ENCODE assay signal across 9 cellular contexts in the genomic region with DNA sequence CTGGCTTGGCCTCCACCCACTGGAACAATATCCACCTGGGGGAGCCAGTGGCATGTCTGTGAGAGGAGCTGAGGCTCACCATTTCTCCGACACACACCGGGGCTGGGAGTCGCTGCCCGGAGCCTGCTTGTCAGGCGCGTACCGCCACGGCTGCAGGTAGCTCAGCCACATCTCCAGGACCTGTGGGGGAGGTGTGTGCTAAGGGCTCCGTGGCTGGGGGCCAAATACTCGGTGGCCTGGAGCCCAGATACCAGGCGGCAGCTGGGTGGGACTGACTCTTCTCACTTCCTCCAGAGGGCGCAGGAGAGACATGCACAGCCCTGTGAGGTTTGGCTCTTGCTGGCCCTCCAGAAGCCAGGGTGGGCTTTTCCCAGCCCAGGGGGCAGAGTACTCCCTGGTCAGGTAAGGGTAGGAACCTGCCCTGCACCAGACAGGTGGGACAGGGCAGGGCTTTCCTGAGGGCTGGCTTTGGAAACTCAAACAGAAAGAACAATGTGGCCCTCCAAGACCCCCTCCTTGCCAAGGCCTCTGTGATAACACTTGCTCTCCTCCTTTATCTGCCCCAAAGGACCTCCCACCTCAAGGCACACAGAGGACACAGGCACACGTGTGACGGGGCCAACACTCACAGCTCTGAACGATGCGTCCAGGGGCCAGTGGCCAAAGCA. TPM values are rescaled to one million over a fixed set of nuclear protein-coding genes. Genes with fewer than 3 reads are reported as not detected.
A peak's percentile ranks its signal among the peaks of the same experiment; 100 is the strongest.
DNase-seq lines count a peak whose midpoint lies in the region; ATAC-seq and TF ChIP-seq lines count a peak whose summit lies in the region.
"Not testable (repeated sequence)": the region's sequence is repeated elsewhere in the genome, so short reads cannot be mapped to it uniquely, and the experiment has no call there.
"Had no signal": no experiment of that assay in that cellular context is flagged by ENCODE, and none has a peak within 500 bp of the region (broad histone marks: within the 10 kb centered on the region; RNA-seq: fewer than 3 reads in every experiment).

No MANE protein-coding gene starts in this region.

- H3K9me3 Mint-ChIP-seq in glutamatergic neuron (ENCODE audit: unreplicated experiment): not testable (repeated sequence)

- WGBS in body of pancreas, 2 donors: 0 to 15% methylated on average over 3 to 16 of the region's 16 CpGs

- peaks cover 12% of the 10 kb centered on the region for H3K4me1 ChIP-seq in body of pancreas

- not testable (repeated sequence) for H3K27ac Mint-ChIP-seq in glutamatergic neuron (ENCODE audit: unreplicated experiment)

- TF ChIP-seq POLR2A in body of pancreas (IDR thresholded peaks at IDR 0.05): not testable (repeated sequence)

- peak; percentile 65 for DNase-seq in DMS153 (lab: John Stamatoyannopoulos, UW)
- peak in 1 of 2 experiments; percentile 24 for DNase-seq in HL-60 (ENCODE audit: low read depth in 1 of 2, low spot score in 1 of 2)
- peak; percentile 82 for DNase-seq in NCI-H2107 (lab: John Stamatoyannopoulos, UW)
- DNase-seq in SIG-M5 treated with dmso at 0.1 percent for 504 hours (lab: John Stamatoyannopoulos, UW; ENCODE audit: unreplicated experiment): peak; percentile 23
- DNase-seq in body of pancreas: peak; percentile 84 to 92 (median 90)
- DNase-seq in glutamatergic neuron: peak; percentile 44
- peak; percentile 26 for DNase-seq in midbrain (lab: John Stamatoyannopoulos, UW)
- DNase-seq in superior temporal gyrus (ENCODE audit: extremely low spot score): peak; percentile 42

- intact Hi-C loops in body of pancreas (cut with DNase I): not testable (repeated sequence)

- not testable (repeated sequence) for H3K27me3 ChIP-seq in HL-60 (ENCODE audit: insufficient read depth, poor library complexity, severe bottlenecking); body of pancreas

- H3K36me3 Mint-ChIP-seq in glutamatergic neuron (ENCODE audit: unreplicated experiment): not testable (repeated sequence)

- ATAC-seq in body of pancreas: peak; percentile 93

- not testable (repeated sequence) for H3K4me3 ChIP-seq in HL-60 (replicated peaks; ENCODE audit: insufficient read depth, low read length); body of pancreas

- H3K27ac ChIP-seq in HL-60 (replicated peaks); body of pancreas: not testable (repeated sequence)

- H3K9me3 ChIP-seq in body of pancreas: not testable (repeated sequence)

- not testable (repeated sequence) for H3K27me3 Mint-ChIP-seq in glutamatergic neuron (ENCODE audit: unreplicated experiment)

- H3K4me1 Mint-ChIP-seq in glutamatergic neuron (ENCODE audit: low read depth, unreplicated experiment): not testable (repeated sequence)

- TF ChIP-seq CTCF in HL-60 (IDR thresholded peaks at IDR 0.05; ENCODE audit: insufficient read depth, low read length): peak; percentile 18
- TF ChIP-seq CTCF in body of pancreas (IDR thresholded peaks at IDR 0.05): peak; percentile 61 to 79 (median 71)
- peak; percentile 38 for TF ChIP-seq CTCF in glutamatergic neuron (IDR thresholded peaks at IDR 0.05; ENCODE audit: partially characterized antibody, unreplicated experiment)

- not testable (repeated sequence) for H3K36me3 ChIP-seq in body of pancreas (replicated peaks in 1 of 2; ENCODE audit: insufficient read depth in 1 of 2, low read depth in 2 of 2)

- not testable (repeated sequence) for H3K4me3 Mint-ChIP-seq in glutamatergic neuron (ENCODE audit: unreplicated experiment)

RNA-seq across cellular contexts. Expression of gene CCDC74B, which starts 11.2 kb away (rescaled TPM):
- 1 to 10 TPM in 1 of 2 donors, under 1 TPM in 1; 0.99 to 1.0 TPM for total RNA-seq in body of pancreas
- 0.29 TPM for total RNA-seq in glutamatergic neuron (ENCODE audit: unreplicated experiment)

RNA-seq across cellular contexts. Expression of gene SMPD4, which starts 25.3 kb away (rescaled TPM):
- total RNA-seq in body of pancreas (10 to 100 TPM; 25.4 to 33.3 TPM), glutamatergic neuron (ENCODE audit: unreplicated experiment) (83.4 TPM)

RNA-seq across cellular contexts. Expression of gene MZT2B, which starts 26.0 kb away (rescaled TPM):
- total RNA-seq in body of pancreas (100 to 1,000 TPM in 1 of 2 donors, 10 to 100 TPM in 1; 68.6 to 106 TPM), glutamatergic neuron (ENCODE audit: unreplicated experiment) (172 TPM)

RNA-seq across cellular contexts. Expression of gene POTEF, which starts 27.1 kb away (rescaled TPM):
- total RNA-seq in body of pancreas (not detected), glutamatergic neuron (ENCODE audit: unreplicated experiment) (12.8 TPM)
- total RNA-seq: activated naive CD8-positive, alpha-beta T cell treated with anti-CD3 and anti-CD28 coated beads for 36 hours had no signal

RNA-seq across cellular contexts. Expression of gene TUBA3E, which starts 42.1 kb away (rescaled TPM):
- not detected for total RNA-seq in body of pancreas
- total RNA-seq in glutamatergic neuron (ENCODE audit: unreplicated experiment): not detected
- total RNA-seq: activated naive CD8-positive, alpha-beta T cell treated with anti-CD3 and anti-CD28 coated beads for 36 hours had no signal

Comparison
In these comparisons a context has a peak if more than half of its experiments do, and no peak if none do; other contexts are left out.
1. CTCF ChIP-seq: peak in every context shown above with its lines; median percentile 71 in body of pancreas; 38 in glutamatergic neuron; 18 in HL-60.